ENCODE assay signal across 1 cellular context in the genomic region with DNA sequence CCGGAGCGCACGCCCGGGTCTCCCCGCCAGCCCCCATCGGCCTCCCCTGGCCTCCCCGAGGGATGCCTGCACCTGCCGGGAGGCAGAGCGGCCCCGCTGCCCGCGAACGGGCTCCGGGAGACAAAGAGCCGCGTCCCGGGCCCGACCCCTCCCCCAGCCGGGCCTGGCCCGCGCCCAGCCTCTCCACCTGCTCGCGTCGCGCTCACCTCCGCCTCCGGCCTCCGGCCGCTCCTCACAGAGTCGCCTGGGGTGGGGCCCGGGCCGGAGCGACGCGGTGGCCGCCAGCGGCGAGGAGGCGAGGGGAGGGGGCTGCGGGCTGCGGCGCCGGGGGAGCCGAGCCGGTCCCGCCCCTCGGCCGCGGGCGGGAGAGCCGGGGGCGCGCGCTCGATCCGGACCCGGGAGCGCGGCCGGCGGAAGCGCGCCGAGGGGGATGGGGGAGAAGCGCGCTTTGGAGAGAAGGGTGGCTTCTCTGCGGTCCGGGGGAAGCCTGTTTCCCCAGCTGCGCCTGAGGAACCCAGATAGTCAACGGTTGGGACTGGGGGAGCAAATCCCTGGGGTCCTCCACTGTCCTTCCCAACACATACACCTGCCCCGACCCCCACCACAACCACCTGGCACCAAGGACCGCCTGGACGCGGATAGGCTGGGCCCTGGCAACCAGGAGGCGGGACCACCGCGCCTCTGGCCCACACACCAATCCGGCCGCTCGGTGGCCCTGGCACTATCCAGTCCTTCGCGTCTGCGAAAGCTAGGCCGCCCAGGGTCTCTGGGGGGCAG.
TF ChIP-seq lines count a peak whose summit lies in the region.

A gene (minus strand): TSS at position 311 of the 777 bp plus-strand sequence. CDS start 701 bp downstream, outside the sequence.

TF ChIP-seq in GM12878, 131 proteins besides CTCF, POLR2A, EP300 and RAD21:
- peak; percentile 51 for TF ChIP-seq SUZ12 (IDR thresholded peaks at IDR 0.05; ENCODE audit: unreplicated experiment)
- TF ChIP-seq, protein P1, sequence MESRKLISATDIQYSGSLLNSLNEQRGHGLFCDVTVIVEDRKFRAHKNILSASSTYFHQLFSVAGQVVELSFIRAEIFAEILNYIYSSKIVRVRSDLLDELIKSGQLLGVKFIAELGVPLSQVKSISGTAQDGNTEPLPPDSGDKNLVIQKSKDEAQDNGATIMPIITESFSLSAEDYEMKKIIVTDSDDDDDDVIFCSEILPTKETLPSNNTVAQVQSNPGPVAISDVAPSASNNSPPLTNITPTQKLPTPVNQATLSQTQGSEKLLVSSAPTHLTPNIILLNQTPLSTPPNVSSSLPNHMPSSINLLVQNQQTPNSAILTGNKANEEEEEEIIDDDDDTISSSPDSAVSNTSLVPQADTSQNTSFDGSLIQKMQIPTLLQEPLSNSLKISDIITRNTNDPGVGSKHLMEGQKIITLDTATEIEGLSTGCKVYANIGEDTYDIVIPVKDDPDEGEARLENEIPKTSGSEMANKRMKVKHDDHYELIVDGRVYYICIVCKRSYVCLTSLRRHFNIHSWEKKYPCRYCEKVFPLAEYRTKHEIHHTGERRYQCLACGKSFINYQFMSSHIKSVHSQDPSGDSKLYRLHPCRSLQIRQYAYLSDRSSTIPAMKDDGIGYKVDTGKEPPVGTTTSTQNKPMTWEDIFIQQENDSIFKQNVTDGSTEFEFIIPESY (IDR thresholded peaks at IDR 0.05): no peak
